ENCODE assay signal across 10 cellular contexts in genomic region chr7:101728888-101729883, GRCh38.
DNase-seq lines count a peak whose midpoint lies in the region; ATAC-seq and TF ChIP-seq lines count a peak whose summit lies in the region.
"Had no signal": no experiment of that assay in that cellular context is flagged by ENCODE, and none has a peak within 500 bp of the region (broad histone marks: within the 10 kb centered on the region; RNA-seq: fewer than 3 reads in every experiment).

No MANE protein-coding gene starts in this region.

- H3K27ac ChIP-seq in hepatocyte = peak overlapping the region; percentile 95
- H3K27ac ChIP-seq in upper lobe of left lung = peak overlapping the region in 3 of 4 donors; percentile 24 to 57 (median 39)

- no peaks in the 10 kb centered on the region for H3K79me2 ChIP-seq in hepatocyte

- H3K36me3 ChIP-seq in hepatocyte (replicated peaks; ENCODE audit: insufficient read depth, low read depth) (no peaks in the 10 kb centered on the region), upper lobe of left lung (no peaks in the 10 kb centered on the region)

- H3K9me3 ChIP-seq in hepatocyte (ENCODE audit: low read depth) (no peaks in the 10 kb centered on the region), upper lobe of left lung (no peaks in the 10 kb centered on the region)

- H3K4me2 ChIP-seq in hepatocyte = peak overlapping the region; percentile 24

- no peaks in the 10 kb centered on the region for H3K9me2 ChIP-seq in hepatocyte (replicated peaks; ENCODE audit: insufficient read depth)

- no peak overlapping the region for H2AFZ ChIP-seq in hepatocyte

- WGBS in hepatocyte (ENCODE audit: low lambda C conversion rate, missing lambda C conversion rate) = 50% methylated on average over 21 of the region's 21 CpGs
- 61 to 65% methylated on average over 21 of the region's 21 CpGs for WGBS in upper lobe of left lung, 2 donors

- in situ Hi-C loops in KBM-7 (cut with MboI; ENCODE audit: low pct_unique_long_range_greater_than_20kb, low sequenced_read_pairs) = no loop called here

- H3K4me1 ChIP-seq in hepatocyte (ENCODE audit: insufficient read depth) = peaks cover 26% of the 10 kb centered on the region
- peaks cover 0 to 21% (median 9%) of the 10 kb centered on the region in 4 donors for H3K4me1 ChIP-seq in upper lobe of left lung

- TF ChIP-seq CTCF in hepatocyte (IDR thresholded peaks at IDR 0.05; ENCODE audit: poor library complexity) (no peak), upper lobe of left lung (IDR thresholded peaks at IDR 0.05) (no peak)

- TF ChIP-seq EP300 in upper lobe of left lung (IDR thresholded peaks at IDR 0.05) = no peak

- no peaks in the 10 kb centered on the region for H3K27me3 ChIP-seq in hepatocyte
- H3K27me3 ChIP-seq in upper lobe of left lung = no peaks in the 10 kb centered on the region

- DNase-seq in KBM-7 = peak; percentile 66
- peak; percentile 37 for DNase-seq in SKM-1 (lab: John Stamatoyannopoulos, UW; ENCODE audit: unreplicated experiment)
- DNase-seq in hepatocyte (ENCODE audit: low spot score) = peak; percentile 91
- peak in 1 of 2 donors; percentile 76 for DNase-seq in upper lobe of left lung
- DNase-seq in DMS114 treated with DMSO at 0.1 percent for 48 hours (lab: John Stamatoyannopoulos, UW; ENCODE audit: unreplicated experiment) = no peak
- no peak for DNase-seq in C1 segment of cervical spinal cord (lab: John Stamatoyannopoulos, UW)
- DNase-seq: activated effector memory CD4-positive, alpha-beta T cell treated with anti-CD3 and anti-CD28 coated beads, Interleukin-2, amount 50 U/mL, for 16 hours; foreskin melanocyte; SW 1271 had no signal

- no peaks in the 10 kb centered on the region for H4K20me1 ChIP-seq in hepatocyte (ENCODE audit: insufficient read depth, poor library complexity, severe bottlenecking)

- ATAC-seq in upper lobe of left lung (ENCODE audit: low FRiP score in 2 of 2) (peak; percentile 90), HG02610 (IDR thresholded peaks at IDR 0.05; ENCODE audit: unreplicated experiment) (no peak)

- H3K4me3 ChIP-seq in hepatocyte (no peak overlapping the region), upper lobe of left lung (no peak overlapping the region)

- TF ChIP-seq POLR2A in upper lobe of left lung (IDR thresholded peaks at IDR 0.05) = no peak

Comparison
In these comparisons a context has a peak if more than half of its experiments do, and no peak if none do; other contexts are left out.
1. DNase-seq: peak in KBM-7 (single experiment), SKM-1 (single experiment) and hepatocyte (single experiment); none in DMS114 treated with DMSO at 0.1 percent for 48 hours (single experiment) and C1 segment of cervical spinal cord (0 of 14).